In the genomic region with DNA sequence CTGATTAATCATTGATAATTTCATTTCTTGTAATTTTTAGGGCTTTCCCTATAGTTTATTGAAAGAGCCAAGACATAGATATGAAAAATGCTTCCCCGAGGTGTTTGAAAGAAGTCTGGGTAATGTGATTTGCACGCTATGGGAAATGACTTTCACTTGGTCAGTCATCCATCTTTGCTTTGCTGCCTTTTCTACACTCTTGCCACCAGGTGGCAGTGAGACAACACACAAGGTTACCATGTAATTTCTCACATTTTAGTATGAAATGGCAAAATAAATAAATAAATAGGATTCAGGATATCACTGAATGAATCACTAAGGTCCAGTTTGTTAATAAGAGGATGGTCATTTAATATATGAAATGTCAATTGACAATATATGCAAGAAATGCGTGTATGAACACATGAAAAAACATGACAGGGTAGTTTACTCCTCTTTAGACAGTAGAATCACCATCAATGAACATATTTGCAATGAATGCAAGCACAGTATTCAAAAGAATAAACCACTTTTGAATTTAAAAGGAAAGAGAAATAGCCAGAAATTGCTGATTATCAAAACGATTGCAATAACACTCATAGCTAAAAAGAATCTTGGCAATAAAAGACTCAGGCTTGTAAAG, we compare ENCODE assay signal across 9 cellular contexts. TPM values are rescaled to one million over a fixed set of nuclear protein-coding genes. Genes with fewer than 3 reads are reported as not detected.
A peak's percentile ranks its signal among the peaks of the same experiment; 100 is the strongest.
DNase-seq lines count a peak whose midpoint lies in the region; ATAC-seq and TF ChIP-seq lines count a peak whose summit lies in the region.
"Had no signal": no experiment of that assay in that cellular context is flagged by ENCODE, and none has a peak within 500 bp of the region (broad histone marks: within the 10 kb centered on the region; RNA-seq: fewer than 3 reads in every experiment).

No MANE protein-coding gene starts in this region.

- POLR2A ChIA-PET in HEK293 (lab: Yijun Ruan, JAX), result no interaction called here

- peak; percentile 77 for TF ChIP-seq CTCF in AG10803 (conservative IDR thresholded peaks at IDR 0.05; ENCODE audit: low read length)
- TF ChIP-seq CTCF in GM12874 (IDR thresholded peaks at IDR 0.05; ENCODE audit: insufficient read depth, low read depth, low read length), result peak; percentile 71
- TF ChIP-seq CTCF in HEK293 (tag by site-specific recombination; IDR thresholded peaks at IDR 0.05), result 0 out of 2 replicates have a peak, but pooled peaks have one; percentile 33
- peak; percentile 96 for TF ChIP-seq CTCF in RWPE2 (IDR thresholded peaks at IDR 0.05; ENCODE audit: poor library complexity, severe bottlenecking)
- peak; percentile 5 to 47 (median 20) for TF ChIP-seq CTCF in esophagus muscularis mucosa (IDR thresholded peaks at IDR 0.05)

- CTCF ChIA-PET in HEK293 (lab: Yijun Ruan, JAX), result interaction anchor here (0.8 to 2.3 kb wide), 5 partner anchors 35 to 244 kb away, joined by 3 to 13 read pairs (median 3); no protein-coding TSS in a partner anchor

- ATAC-seq in RWPE2 (ENCODE audit: low read depth) (peak; percentile 71), aorta (ENCODE audit: low FRiP score) (no peak)

- H3K27ac ChIP-seq in HEK293 (ENCODE audit: extremely low read depth, low read depth, low read length) (no peak overlapping the region), Karpas-422 (ENCODE audit: low read length) (no peak overlapping the region), RWPE2 (ENCODE audit: poor library complexity, severe bottlenecking) (no peak overlapping the region), esophagus muscularis mucosa (replicated peaks in 1 of 4) (no peak overlapping the region), aorta (ENCODE audit: low read depth in 1 of 2, low read length in 2 of 2) (no peak overlapping the region)

- no peaks in the 10 kb centered on the region for H3K79me2 ChIP-seq in Karpas-422 (ENCODE audit: low read length)

- TF ChIP-seq EP300 in esophagus muscularis mucosa (IDR thresholded peaks at IDR 0.05), result no peak

- peak overlapping the region; percentile 23 for H3K4me2 ChIP-seq in Karpas-422 (ENCODE audit: low read depth, low read length, poor library complexity, severe bottlenecking)

- no peaks in the 10 kb centered on the region for H3K9me2 ChIP-seq in Karpas-422 (replicated peaks; ENCODE audit: insufficient read depth, low read length)

- H3K4me1 ChIP-seq in HEK293 (ENCODE audit: control insufficient read depth, insufficient read depth, low read length) (no peaks in the 10 kb centered on the region), Karpas-422 (ENCODE audit: low read length) (no peaks in the 10 kb centered on the region), RWPE2 (ENCODE audit: insufficient read depth, poor library complexity, severe bottlenecking) (peaks cover 3% of the 10 kb centered on the region), esophagus muscularis mucosa (no peaks in the 10 kb centered on the region), aorta (ENCODE audit: control insufficient read depth in 1 of 2, insufficient read depth in 2 of 2, low read length in 2 of 2) (no peaks in the 10 kb centered on the region)

- DNase-seq in AG10803 (ENCODE audit: low read depth) (peak; percentile 56), Karpas-422 (peak; percentile 75), RWPE2 (ENCODE audit: low spot score) (no peak), esophagus muscularis mucosa (ENCODE audit: extremely low spot score) (no peak), pons (ENCODE audit: low spot score) (peak; percentile 67), aorta (no peak)
- DNase-seq: activated B cell treated with CpG ODN at 0.5 μM for 24 hours had no signal

- intact Hi-C loops in esophagus muscularis mucosa (cut with DNase I), result no loop called here
- intact Hi-C loops in aorta (cut with DNase I), result no loop called here

- H3K9ac ChIP-seq in Karpas-422 (ENCODE audit: low read length), result no peak overlapping the region

- H4K20me1 ChIP-seq in Karpas-422 (ENCODE audit: insufficient read depth, low read depth, low read length), result no peaks in the 10 kb centered on the region

- H3K4me3 ChIP-seq in AG10803 (ENCODE audit: low read length) (no peak overlapping the region), HEK293 (ENCODE audit: low read depth, low read length) (no peak overlapping the region), Karpas-422 (ENCODE audit: low read length) (no peak overlapping the region), RWPE2 (ENCODE audit: severe bottlenecking) (no peak overlapping the region), esophagus muscularis mucosa (no peak overlapping the region), aorta (ENCODE audit: low read length in 2 of 2) (no peak overlapping the region)

- 43% methylated on average over 4 of the region's 4 CpGs for WGBS in esophagus muscularis mucosa
- WGBS in aorta, 2 donors, result 22 to 24% methylated on average over 4 of the region's 4 CpGs

- TF ChIP-seq POLR2A in esophagus muscularis mucosa (IDR thresholded peaks at IDR 0.05; ENCODE audit: low read depth), result no peak

- H3K27me3 ChIP-seq in Karpas-422 (ENCODE audit: low read length) (no peaks in the 10 kb centered on the region), RWPE2 (ENCODE audit: insufficient read depth, poor library complexity, severe bottlenecking) (no peaks in the 10 kb centered on the region), esophagus muscularis mucosa (no peaks in the 10 kb centered on the region), aorta (ENCODE audit: control insufficient read depth in 1 of 2, insufficient read depth in 2 of 2, low read length in 1 of 2) (no peaks in the 10 kb centered on the region)

- H3K9me3 ChIP-seq in HEK293 (ENCODE audit: control insufficient read depth, insufficient read depth, low read depth, low read length), result no peaks in the 10 kb centered on the region
- H3K9me3 ChIP-seq in Karpas-422 (ENCODE audit: low read length), result no peaks in the 10 kb centered on the region
- no peaks in the 10 kb centered on the region for H3K9me3 ChIP-seq in RWPE2 (ENCODE audit: severe bottlenecking)
- no peaks in the 10 kb centered on the region for H3K9me3 ChIP-seq in esophagus muscularis mucosa
- no peaks in the 10 kb centered on the region for H3K9me3 ChIP-seq in aorta (ENCODE audit: control insufficient read depth, low read length)

- H2AFZ ChIP-seq in Karpas-422 (ENCODE audit: low read length), result no peak overlapping the region

- H3K36me3 ChIP-seq in HEK293 (ENCODE audit: control insufficient read depth in 2 of 2, insufficient read depth in 1 of 2, low read length in 2 of 2) (no peaks in the 10 kb centered on the region), Karpas-422 (ENCODE audit: insufficient read depth, low read length) (no peaks in the 10 kb centered on the region), RWPE2 (ENCODE audit: low read depth) (no peaks in the 10 kb centered on the region), esophagus muscularis mucosa (no peaks in the 10 kb centered on the region), aorta (ENCODE audit: control insufficient read depth in 1 of 2, insufficient read depth in 2 of 2, low read length in 1 of 2) (no peaks in the 10 kb centered on the region)

TF ChIP-seq in HEK293, 187 proteins besides CTCF, POLR2A, EP300 and RAD21:
- TF ChIP-seq ZNF654 (tag by site-specific recombination; IDR thresholded peaks at IDR 0.05; ENCODE audit: low read depth) (peak; percentile 54), ZNF10 (tag by site-specific recombination; IDR thresholded peaks at IDR 0.05) (no peak), ZNF202 (tag by site-specific recombination; IDR thresholded peaks at IDR 0.05; ENCODE audit: borderline replicate concordance) (no peak), YY2 (tag by site-specific recombination; IDR thresholded peaks at IDR 0.05) (no peak), ZNF366 (tag by site-specific recombination; conservative IDR thresholded peaks at IDR 0.05) (no peak), ZFP69B (tag by site-specific recombination; IDR thresholded peaks at IDR 0.05) (no peak), TCF7L2 (IDR thresholded peaks at IDR 0.05; ENCODE audit: borderline replicate concordance, low read depth, low read length) (no peak)

RNA-seq across cellular contexts. Expression of gene KCNH7, which starts 52.2 kb away (rescaled TPM):
- total RNA-seq in Karpas-422 (2014; rRNA removed; shearing (Covaris generic); ENCODE audit: low replicate concordance), result not detected in 2 replicates
- total RNA-seq in esophagus muscularis mucosa (under 1 TPM in 1 of 4 donors, not detected in 3; 0.17 TPM), aorta (not detected)
- not detected for polyA plus RNA-seq in aorta
- total RNA-seq: activated B cell treated with CpG ODN at 0.5 μM for 24 hours had no signal

Comparison
In these comparisons a context has a peak if more than half of its experiments do, and no peak if none do; other contexts are left out.
1. DNase-seq: peak in AG10803 (single experiment), Karpas-422 (single experiment) and pons (single experiment); none in RWPE2 (single experiment), esophagus muscularis mucosa (single experiment) and aorta (0 of 2).
2. CTCF ChIP-seq: peak in every context shown above with its lines; median percentile 96 in RWPE2; 77 in AG10803; 71 in GM12874; 33 in HEK293; 20 in esophagus muscularis mucosa.